21 cellular contexts compared by ENCODE assay signal in the genomic region with DNA sequence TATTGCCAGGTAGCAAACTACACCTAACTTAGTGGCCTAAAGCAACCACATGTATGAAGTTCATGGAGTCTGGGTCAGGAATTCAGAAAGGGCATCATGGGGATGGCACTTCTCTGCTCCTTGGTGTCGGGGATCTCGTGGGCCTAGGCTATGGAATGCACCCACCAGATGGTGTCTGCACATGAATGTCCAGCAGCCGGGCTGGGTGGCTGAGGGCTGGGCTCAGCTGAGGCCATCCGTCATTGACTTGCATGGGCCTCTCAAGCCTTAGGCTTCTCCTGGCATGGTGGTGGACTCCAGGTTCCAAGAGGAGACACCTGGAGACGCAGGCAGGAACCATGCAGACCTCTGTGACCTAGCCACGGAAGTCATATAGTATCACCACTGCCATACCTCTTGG. TPM values are rescaled to one million over a fixed set of nuclear protein-coding genes. Genes with fewer than 3 reads are reported as not detected.
DNase-seq lines count a peak whose midpoint lies in the region; ATAC-seq, FAIRE-seq and TF ChIP-seq lines count a peak whose summit lies in the region.
"Had no signal": no experiment of that assay in that cellular context is flagged by ENCODE, and none has a peak within 500 bp of the region (broad histone marks: within the 10 kb centered on the region; RNA-seq: fewer than 3 reads in every experiment).

No MANE protein-coding gene starts in this region.

- H4K8ac ChIP-seq in IMR-90 (ENCODE audit: low read depth in 2 of 2, low read length in 2 of 2) = no peak overlapping the region
- H4K8ac ChIP-seq in neuronal stem cell (ENCODE audit: low read depth, low read length) = no peak overlapping the region

- TF ChIP-seq POLR2A in IMR-90 (IDR thresholded peaks at IDR 0.05; ENCODE audit: low read depth, low read length) = no peak

- H3K36me3 Mint-ChIP-seq in astrocyte (ENCODE audit: low read depth, unreplicated experiment) = peaks cover 13% of the 10 kb centered on the region
- H3K36me3 Mint-ChIP-seq: CD4-positive, alpha-beta memory T cell; IgD-negative memory B cell had no signal

- WGBS in IMR-90 (ENCODE audit: extremely low coverage in 2 of 2, insufficient read length in 1 of 2), 2 experiments = 100% methylated on average over 1 of the region's 6 CpGs; no CpG with 5 or more reads in 1 of the 2 experiments
- no CpG with 5 or more reads among the region's 6 CpGs for WGBS in neuronal stem cell (ENCODE audit: extremely low coverage in 2 of 2, insufficient read length in 2 of 2, insufficient replicate concordance in 1 of 2), 2 donors
- WGBS in psoas muscle, 3 donors = 81 to 96% (median 82%) methylated on average over 6 of the region's 6 CpGs

- H4K20me1 ChIP-seq in IMR-90 (ENCODE audit: insufficient read depth, low read length) (no peaks in the 10 kb centered on the region), astrocyte (ENCODE audit: insufficient read depth, low read length) (no peaks in the 10 kb centered on the region)

- no peak overlapping the region for H2BK12ac ChIP-seq in neuronal stem cell (ENCODE audit: low read length)

- no TSS peak for BruUV-seq in IMR-90 (replicated peaks; lab: Mats Ljungman, UMichigan)

- H2AFZ ChIP-seq in IMR-90 (replicated peaks; ENCODE audit: low read length, poor library complexity) (no peak overlapping the region), astrocyte (ENCODE audit: low read depth, low read length) (no peak overlapping the region), neuronal stem cell (ENCODE audit: low read length) (no peak overlapping the region)
- H2AFZ ChIP-seq: GM23248 had no signal

- CTCF ChIA-PET in IMR-90 (lab: Yijun Ruan, JAX) = interaction anchor here (1.1 to 1.4 kb wide), 2 partner anchors 246 to 369 kb away, joined by 3 read pairs; no protein-coding TSS in a partner anchor

- no peak overlapping the region for H3K4me3 ChIP-seq in IMR-90 (ENCODE audit: insufficient read depth, low read depth, low read length)
- H3K4me3 ChIP-seq in astrocyte (ENCODE audit: insufficient read depth, low read depth, low read length) = no peak overlapping the region
- H3K4me3 ChIP-seq in neuronal stem cell (ENCODE audit: low read length in 2 of 2) = no peak overlapping the region
- H3K4me3 ChIP-seq in skeletal muscle satellite cell (ENCODE audit: low read length) = no peak overlapping the region
- no peak overlapping the region for H3K4me3 ChIP-seq in psoas muscle
- H3K4me3 ChIP-seq: GM23248 had no signal

- no peak overlapping the region for H3K27ac Mint-ChIP-seq in astrocyte (ENCODE audit: unreplicated experiment)

- H4K91ac ChIP-seq in IMR-90 (ENCODE audit: insufficient read depth, low read depth, low read length) = no peak overlapping the region
- H4K91ac ChIP-seq in neuronal stem cell (ENCODE audit: low read depth, low read length, poor library complexity) = no peak overlapping the region

- H3K9ac ChIP-seq in IMR-90 (ENCODE audit: low read depth, low read length) (no peak overlapping the region), astrocyte (ENCODE audit: low read length) (no peak overlapping the region), neuronal stem cell (ENCODE audit: low read depth, low read length, poor library complexity) (peak overlapping the region; percentile 10), skeletal muscle satellite cell (ENCODE audit: low read depth, low read length) (no peak overlapping the region)
- H3K9ac ChIP-seq: GM23248 had no signal

- H3K9me3 ChIP-seq in IMR-90 (ENCODE audit: control insufficient read depth, insufficient read depth, low read length) (no peaks in the 10 kb centered on the region), astrocyte (ENCODE audit: insufficient read depth, low read depth, low read length) (no peaks in the 10 kb centered on the region), neuronal stem cell (replicated peaks in 1 of 2; ENCODE audit: control insufficient read depth in 2 of 2, insufficient read depth in 1 of 2, low read depth in 1 of 2, low read length in 2 of 2) (no peaks in the 10 kb centered on the region), skeletal muscle satellite cell (replicated peaks; ENCODE audit: low read length) (no peaks in the 10 kb centered on the region), psoas muscle (no peaks in the 10 kb centered on the region)
- H3K9me3 ChIP-seq: Caco-2 had no signal

- H3K14ac ChIP-seq in IMR-90 (replicated peaks; ENCODE audit: low read depth, low read length) = no peak overlapping the region
- no peak overlapping the region for H3K14ac ChIP-seq in neuronal stem cell (ENCODE audit: low read length)

- no peak overlapping the region for H2BK15ac ChIP-seq in IMR-90 (ENCODE audit: low read depth, low read length)
- H2BK15ac ChIP-seq in neuronal stem cell (ENCODE audit: low read length) = no peak overlapping the region

- peaks cover 3% of the 10 kb centered on the region for H3K27me3 Mint-ChIP-seq in astrocyte (ENCODE audit: low read depth, unreplicated experiment)

- intact Hi-C loops in IMR-90 (cut with micrococcal nuclease) (no loop called here), psoas muscle (cut with DNase I) (no loop called here)

- H3K4me1 ChIP-seq in IMR-90 (ENCODE audit: control insufficient read depth, insufficient read depth, low read length) = peaks cover 2% of the 10 kb centered on the region
- H3K4me1 ChIP-seq in astrocyte (ENCODE audit: insufficient read depth, low read length) = peaks cover 27% of the 10 kb centered on the region
- peaks cover 10 to 13% of the 10 kb centered on the region in 2 donors for H3K4me1 ChIP-seq in neuronal stem cell (ENCODE audit: control insufficient read depth in 2 of 2, insufficient read depth in 1 of 2, low read depth in 1 of 2, low read length in 2 of 2)
- peaks cover 31% of the 10 kb centered on the region for H3K4me1 ChIP-seq in skeletal muscle satellite cell (ENCODE audit: control insufficient read depth, insufficient read depth, low read length)
- no peaks in the 10 kb centered on the region for H3K4me1 ChIP-seq in psoas muscle

- no peak overlapping the region for H2BK20ac ChIP-seq in IMR-90 (ENCODE audit: low read depth, low read length)

- no peak for TF ChIP-seq RAD21 in IMR-90 (IDR thresholded peaks at IDR 0.05; ENCODE audit: low read length)

- H3K18ac ChIP-seq in IMR-90 (ENCODE audit: low read depth, low read length) (no peak overlapping the region), neuronal stem cell (ENCODE audit: low read length) (no peak overlapping the region)

- H3K4me2 ChIP-seq in IMR-90 (ENCODE audit: low read depth, low read length) = no peak overlapping the region
- H3K4me2 ChIP-seq in astrocyte (ENCODE audit: low read length) = peak overlapping the region; percentile 77
- H3K4me2 ChIP-seq in neuronal stem cell (ENCODE audit: insufficient read depth, low read length, poor library complexity, severe bottlenecking) = no peak overlapping the region
- peak overlapping the region; percentile 71 for H3K4me2 ChIP-seq in skeletal muscle satellite cell (ENCODE audit: low read length)

- dilution Hi-C loops in IMR-90 (cut with HindIII; ENCODE audit: low sequenced_read_pairs, unreplicated experiment) = no loop called here

- no peak overlapping the region for H4K5ac ChIP-seq in IMR-90 (ENCODE audit: low read depth, low read length)

- H2BK120ac ChIP-seq in IMR-90 (ENCODE audit: low read depth, low read length) = no peak overlapping the region
- no peak overlapping the region for H2BK120ac ChIP-seq in neuronal stem cell (ENCODE audit: low read depth, low read length)

- 0 out of 2 replicates have a peak overlapping the region, but pooled peaks have one; percentile 4 for H2AK5ac ChIP-seq in IMR-90 (ENCODE audit: low read depth, low read length)
- no peak overlapping the region for H2AK5ac ChIP-seq in neuronal stem cell (ENCODE audit: low read depth, low read length)

- H3K36me3 ChIP-seq in IMR-90 (ENCODE audit: control insufficient read depth, insufficient read depth, low read length) = peaks cover 27% of the 10 kb centered on the region
- H3K36me3 ChIP-seq in astrocyte (ENCODE audit: insufficient read depth, low read length) = peaks cover 3% of the 10 kb centered on the region
- no peaks in the 10 kb centered on the region for H3K36me3 ChIP-seq in neuronal stem cell (replicated peaks in 1 of 2; ENCODE audit: control insufficient read depth in 2 of 2, insufficient read depth in 2 of 2, low read length in 2 of 2)
- peaks cover 6% of the 10 kb centered on the region for H3K36me3 ChIP-seq in skeletal muscle satellite cell (ENCODE audit: insufficient read depth, low read length)
- H3K36me3 ChIP-seq in psoas muscle (ENCODE audit: insufficient read depth in 1 of 2, low read depth in 1 of 2) = peaks cover 0 to 69% of the 10 kb centered on the region in 2 donors

- H2AK9ac ChIP-seq in IMR-90 (replicated peaks; ENCODE audit: low read depth, low read length, poor library complexity) = peak overlapping the region; percentile 23

- no peak overlapping the region for H3K4me3 Mint-ChIP-seq in astrocyte (ENCODE audit: unreplicated experiment)
- H3K4me3 Mint-ChIP-seq: CD4-positive, alpha-beta memory T cell had no signal

- no peaks in the 10 kb centered on the region for H3K79me1 ChIP-seq in IMR-90 (ENCODE audit: low read depth in 1 of 2, low read length in 2 of 2)
- H3K79me1 ChIP-seq in neuronal stem cell (ENCODE audit: low read depth, low read length) = no peaks in the 10 kb centered on the region

- H3K79me2 ChIP-seq in astrocyte (ENCODE audit: insufficient read depth, low read length) = no peaks in the 10 kb centered on the region

- POLR2A ChIA-PET in IMR-90 (lab: Charles Lee; ENCODE audit: unreplicated experiment) = no interaction called here

- H2BK5ac ChIP-seq in IMR-90 (ENCODE audit: low read depth, low read length, poor library complexity, severe bottlenecking) = no peak overlapping the region
- no peak overlapping the region for H2BK5ac ChIP-seq in neuronal stem cell (ENCODE audit: low read length)

- no peak for FAIRE-seq in astrocyte (lab: Jason Lieb, UNC)

- no peak overlapping the region for H3K56ac ChIP-seq in IMR-90 (ENCODE audit: extremely low read depth, insufficient read depth, low read length)

- H3K9me1 ChIP-seq in IMR-90 (ENCODE audit: insufficient read depth, low read length) = peaks cover 15% of the 10 kb centered on the region; the same call in 1 of the 2 replicates

- H3K27ac ChIP-seq in IMR-90 (ENCODE audit: insufficient read depth, low read length) = no peak overlapping the region
- H3K27ac ChIP-seq in astrocyte (ENCODE audit: low read depth, low read length) = no peak overlapping the region
- H3K27ac ChIP-seq in neuronal stem cell (replicated peaks; ENCODE audit: low read length) = no peak overlapping the region
- no peak overlapping the region for H3K27ac ChIP-seq in psoas muscle
- H3K27ac ChIP-seq: GM23248 had no signal

- H3K23ac ChIP-seq in IMR-90 (ENCODE audit: low read depth, low read length) (no peak overlapping the region), neuronal stem cell (ENCODE audit: low read depth, low read length, poor library complexity) (no peak overlapping the region)

- H3K4ac ChIP-seq in IMR-90 (ENCODE audit: low read depth, low read length) = no peak overlapping the region
- H3K4ac ChIP-seq in neuronal stem cell (ENCODE audit: low read length) = no peak overlapping the region

- H3K4me1 Mint-ChIP-seq in astrocyte (ENCODE audit: low read depth, unreplicated experiment) = peaks cover 18% of the 10 kb centered on the region

- in situ Hi-C loops in IMR-90 (cut with MboI; ENCODE audit: low sequenced_read_pairs) = no loop called here

- peaks cover 3% of the 10 kb centered on the region for H3K9me3 Mint-ChIP-seq in astrocyte (ENCODE audit: unreplicated experiment)
- H3K9me3 Mint-ChIP-seq: CD4-positive, alpha-beta memory T cell; IgD-negative memory B cell had no signal

- H3K27me3 ChIP-seq in IMR-90 (ENCODE audit: control insufficient read depth, insufficient read depth, low read length) (no peaks in the 10 kb centered on the region), astrocyte (ENCODE audit: insufficient read depth, low read length) (no peaks in the 10 kb centered on the region), neuronal stem cell (ENCODE audit: control insufficient read depth in 3 of 3, insufficient read depth in 3 of 3, low read depth in 1 of 3, low read length in 3 of 3) (no peaks in the 10 kb centered on the region), skeletal muscle satellite cell (ENCODE audit: control insufficient read depth, insufficient read depth, low read length) (no peaks in the 10 kb centered on the region), psoas muscle (ENCODE audit: insufficient read depth in 3 of 3, low read length in 2 of 3) (no peaks in the 10 kb centered on the region)

- no peak for DNase-seq in IMR-90
- DNase-seq in astrocyte (ENCODE audit: low read depth) = no peak
- no peak for DNase-seq in neuronal stem cell (ENCODE audit: low spot score)
- DNase-seq in psoas muscle = no peak
- no peak for DNase-seq in cerebellar cortex (ENCODE audit: low spot score)
- DNase-seq: Caco-2; CD4-positive, alpha-beta memory T cell; DMS 273 treated with DMSO at 0.1 percent for 48 hours; GM23248; HCEC 1CT; NCI-H1105; NCI-H146; NCI-H2081 treated with DMSO at 0.1 percent for 48 hours; NCI-H2171 treated with DMSO at 0.1 percent for 48 hours; NCI-H524 treated with DMSO at 0.1 percent for 48 hours; NCI-H82 had no signal

- ATAC-seq in IMR-90 (ENCODE audit: low read depth) (no peak), psoas muscle (no peak), GM21717 (IDR thresholded peaks at IDR 0.05; ENCODE audit: unreplicated experiment) (no peak), HG02981 (IDR thresholded peaks at IDR 0.05; ENCODE audit: unreplicated experiment) (no peak)
- ATAC-seq: Right ventricle myocardium inferior had no signal

- no peak for TF ChIP-seq CTCF in IMR-90 (conservative IDR thresholded peaks at IDR 0.05; ENCODE audit: low read depth, low read length)
- no peak for TF ChIP-seq CTCF in astrocyte (IDR thresholded peaks at IDR 0.05; ENCODE audit: insufficient read depth, low read depth, low read length)
- no peak for TF ChIP-seq CTCF in psoas muscle (IDR thresholded peaks at IDR 0.05)

RNA-seq across cellular contexts. Expression of a gene that starts 26.0 kb away (rescaled TPM):
- 358 and 938 TPM in 2 replicates for total RNA-seq in IMR-90 (2012; rRNA removed)
- 2,908 and 2,963 TPM in 2 replicates for polyA plus RNA-seq in IMR-90 (2012; rRNA removed)
- 1,196 and 1,893 TPM in 2 replicates for polyA plus RNA-seq in IMR-90 (2012; cell fraction: cytosol; rRNA removed)
- polyA plus RNA-seq in IMR-90 (2012; cell fraction: nucleus; rRNA removed; ENCODE audit: low replicate concordance) = 150 and 1,238 TPM in 2 replicates
- 1,040 and 1,129 TPM in 2 replicates for total RNA-seq in astrocyte
- polyA plus RNA-seq in neuronal stem cell (2013, experiment 1 of 2) = 2,267 TPM
- polyA plus RNA-seq in neuronal stem cell (2013, experiment 2 of 2) = 2,302 TPM
- total RNA-seq in skeletal muscle satellite cell (2012; rRNA removed) = 706 and 961 TPM in 2 replicates
- total RNA-seq in psoas muscle = 1,000 to 10,000 TPM in 1 of 4 donors, 100 to 1,000 TPM in 3; 718 to 1,227 (median 793) TPM
- 1,000 to 10,000 TPM; 2,383 to 3,893 (median 2,730) TPM for polyA plus RNA-seq in psoas muscle

Comparison
In these comparisons a context has a peak if more than half of its experiments do, and no peak if none do; other contexts are left out.
1. H3K4me2 ChIP-seq: peak in astrocyte (single experiment) and skeletal muscle satellite cell (single experiment); none in IMR-90 (single experiment) and neuronal stem cell (single experiment).